Comparison of ENCODE assay signal across 1 cellular context in genomic region chr19:56120371-56121179, GRCh38.
TF ChIP-seq lines count a peak whose summit lies in the region.

No MANE protein-coding gene starts in this region.

TF ChIP-seq in HepG2, 621 proteins besides CTCF, POLR2A, EP300 and RAD21 (continued from another document and continues in another):
- TF ChIP-seq SIX4 (CRISPR knock-in tag; IDR thresholded peaks at IDR 0.05), result peak; percentile 76
- no peak for TF ChIP-seq ATM (IDR thresholded peaks at IDR 0.05; ENCODE audit: borderline replicate concordance)
- TF ChIP-seq ZNF570 (CRISPR knock-in tag; IDR thresholded peaks at IDR 0.05; ENCODE audit: borderline replicate concordance), result no peak
- TF ChIP-seq ARID3A (IDR thresholded peaks at IDR 0.05; ENCODE audit: low read depth, low read length), result peak; percentile 83
- no peak for TF ChIP-seq CHD2 (IDR thresholded peaks at IDR 0.05; ENCODE audit: low read depth, low read length)
- no peak for TF ChIP-seq SMAD1 (CRISPR knock-in tag; IDR thresholded peaks at IDR 0.05; ENCODE audit: borderline replicate concordance, low read depth)
- TF ChIP-seq ZSCAN9 (CRISPR knock-in tag; IDR thresholded peaks at IDR 0.05; ENCODE audit: borderline replicate concordance), result peak; percentile 62; the same call in 1 of the 2 replicates
- peak; percentile 82; the same call in 1 of the 2 replicates for TF ChIP-seq PHF8 (CRISPR knock-in tag; IDR thresholded peaks at IDR 0.05)
- TF ChIP-seq ZNF605 (CRISPR knock-in tag; IDR thresholded peaks at IDR 0.05), result peak; percentile 86; the same call in 1 of the 2 replicates
- no peak for TF ChIP-seq ZNF468 (CRISPR knock-in tag; IDR thresholded peaks at IDR 0.05)
- TF ChIP-seq PREB (CRISPR knock-in tag; IDR thresholded peaks at IDR 0.05), result no peak
- no peak for TF ChIP-seq GTF2F1 (IDR thresholded peaks at IDR 0.05; ENCODE audit: low read length)
- TF ChIP-seq TBP (CRISPR knock-in tag; IDR thresholded peaks at IDR 0.05), result no peak
- TF ChIP-seq KDM6A (CRISPR knock-in tag; IDR thresholded peaks at IDR 0.05; ENCODE audit: low read depth), result peak; percentile 54; the same call in 1 of the 2 replicates
- peak; percentile 73; the same call in 1 of the 2 replicates for TF ChIP-seq KAT7 (CRISPR knock-in tag; IDR thresholded peaks at IDR 0.05; ENCODE audit: borderline replicate concordance)
- peak; percentile 63; the same call in 1 of the 2 replicates for TF ChIP-seq ZNF709 (CRISPR knock-in tag; IDR thresholded peaks at IDR 0.05)
- TF ChIP-seq TFDP2 (CRISPR knock-in tag; IDR thresholded peaks at IDR 0.05), result peak; percentile 87
- TF ChIP-seq ZNF253 (CRISPR knock-in tag; IDR thresholded peaks at IDR 0.05; ENCODE audit: borderline replicate concordance), result no peak
- TF ChIP-seq ZNF281 (CRISPR knock-in tag; IDR thresholded peaks at IDR 0.05; ENCODE audit: borderline replicate concordance), result peak; percentile 81; the same call in 1 of the 2 replicates
- no peak for TF ChIP-seq TAF15 (IDR thresholded peaks at IDR 0.05; ENCODE audit: low read depth, low read length, poor library complexity, severe bottlenecking)
- TF ChIP-seq ZNF430 (CRISPR knock-in tag; IDR thresholded peaks at IDR 0.05), result peak; percentile 74; the same call in 1 of the 2 replicates
- TF ChIP-seq ATF4 (CRISPR knock-in tag; IDR thresholded peaks at IDR 0.05), result peak in 1 of 2 experiments; percentile 48; a peak in 1 of 4 replicates
- TF ChIP-seq FOXC1 (CRISPR knock-in tag; IDR thresholded peaks at IDR 0.05; ENCODE audit: borderline replicate concordance), result no peak
- TF ChIP-seq ZNF234 (CRISPR knock-in tag; conservative IDR thresholded peaks at IDR 0.05), result peak; percentile 89
- TF ChIP-seq TCF7 (IDR thresholded peaks at IDR 0.05; ENCODE audit: low read depth), result no peak
- peak; percentile 33; the same call in 1 of the 2 replicates for TF ChIP-seq STAG1 (CRISPR knock-in tag; IDR thresholded peaks at IDR 0.05)
- TF ChIP-seq ZNF563 (CRISPR knock-in tag; IDR thresholded peaks at IDR 0.05), result peak; percentile 77
- TF ChIP-seq ZNF30 (CRISPR knock-in tag; IDR thresholded peaks at IDR 0.05), result no peak
- no peak for TF ChIP-seq PAF1 (CRISPR knock-in tag; IDR thresholded peaks at IDR 0.05)
- TF ChIP-seq ZNF577 (CRISPR knock-in tag; IDR thresholded peaks at IDR 0.05; ENCODE audit: borderline replicate concordance, low read depth), result no peak
- no peak for TF ChIP-seq GPBP1L1 (CRISPR knock-in tag; IDR thresholded peaks at IDR 0.05)
- no peak for TF ChIP-seq SRSF4 (IDR thresholded peaks at IDR 0.05; ENCODE audit: low read depth, low read length, poor library complexity, severe bottlenecking)
- TF ChIP-seq ZNF276 (CRISPR knock-in tag; IDR thresholded peaks at IDR 0.05; ENCODE audit: low read depth), result no peak
- TF ChIP-seq ZNF512B (CRISPR knock-in tag; IDR thresholded peaks at IDR 0.05; ENCODE audit: borderline replicate concordance), result no peak
- TF ChIP-seq JUND (CRISPR knock-in tag; IDR thresholded peaks at IDR 0.05), result no peak
- no peak for TF ChIP-seq SNRNP70 (IDR thresholded peaks at IDR 0.05; ENCODE audit: low read depth, low read length)
- peak; percentile 94 for TF ChIP-seq ETV6 (CRISPR knock-in tag; conservative IDR thresholded peaks at IDR 0.05)
- 0 out of 2 replicates have a peak, but pooled peaks have one; percentile 63 for TF ChIP-seq ZNF33B (CRISPR knock-in tag; IDR thresholded peaks at IDR 0.05)
- peak; percentile 67 for TF ChIP-seq ELF1 (CRISPR knock-in tag; IDR thresholded peaks at IDR 0.05)
- TF ChIP-seq ZFP37 (CRISPR knock-in tag; IDR thresholded peaks at IDR 0.05; ENCODE audit: borderline replicate concordance), result no peak
- TF ChIP-seq TAF1 (CRISPR knock-in tag; IDR thresholded peaks at IDR 0.05), result peak; percentile 84
- TF ChIP-seq AKNA (CRISPR knock-in tag; IDR thresholded peaks at IDR 0.05; ENCODE audit: borderline replicate concordance), result no peak
- TF ChIP-seq TOPORS (CRISPR knock-in tag; IDR thresholded peaks at IDR 0.05), result no peak
- TF ChIP-seq MIXL1 (CRISPR knock-in tag; IDR thresholded peaks at IDR 0.05), result peak; percentile 90
- TF ChIP-seq MAZ (IDR thresholded peaks at IDR 0.05; ENCODE audit: borderline replicate concordance, low read depth, low read length), result peak; percentile 29
- TF ChIP-seq MAZ (CRISPR knock-in tag; IDR thresholded peaks at IDR 0.05; ENCODE audit: low read depth), result peak; percentile 88
- 0 out of 2 replicates have a peak, but pooled peaks have one; percentile 37 for TF ChIP-seq ZNF572 (CRISPR knock-in tag; IDR thresholded peaks at IDR 0.05)
- TF ChIP-seq ZNF629 (CRISPR knock-in tag; conservative IDR thresholded peaks at IDR 0.05), result peak; percentile 19; the same call in 1 of the 2 replicates
